13 cellular contexts compared by ENCODE assay signal in the genomic region with DNA sequence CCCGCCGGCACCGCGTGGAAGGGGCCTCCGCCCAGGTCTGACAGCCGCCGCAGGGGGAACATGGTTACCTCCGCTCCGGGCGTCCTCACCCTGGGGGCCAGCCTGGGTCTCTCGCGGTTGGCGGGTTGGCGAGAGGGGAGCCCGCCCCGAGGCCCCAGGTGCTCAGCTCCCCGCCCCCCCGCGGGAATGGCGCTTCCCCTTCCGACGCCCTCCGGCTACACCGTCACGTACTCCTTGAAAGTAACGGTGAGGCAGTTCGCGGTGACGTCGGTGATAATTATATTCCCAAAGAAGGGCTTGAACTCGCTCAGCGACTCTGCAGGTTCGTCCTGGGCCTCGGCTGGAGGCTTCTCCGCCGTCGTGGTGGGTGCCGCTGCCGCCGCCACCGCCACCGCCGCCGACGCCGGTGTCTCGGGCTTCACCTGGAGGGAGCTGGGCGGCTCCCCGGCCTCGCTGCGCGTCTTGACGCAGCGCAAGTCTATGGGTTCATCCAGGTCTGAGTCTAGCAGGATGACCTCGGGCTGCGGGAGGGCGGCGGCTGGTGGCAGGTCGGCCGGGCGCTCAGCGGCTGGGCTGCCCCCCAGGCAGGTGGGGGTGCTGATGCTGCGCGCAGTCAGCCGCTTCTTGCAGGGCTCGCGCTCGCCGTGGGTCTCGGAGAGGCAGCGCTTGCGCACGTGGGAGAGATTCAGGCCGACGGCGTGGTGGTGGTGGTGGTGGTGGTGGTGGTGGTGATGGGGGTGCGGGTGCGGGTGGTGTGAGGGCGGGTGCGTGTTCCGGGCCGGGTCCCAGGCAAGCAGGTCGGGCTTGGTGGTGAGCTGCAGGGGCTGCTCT. TPM values are rescaled to one million over a fixed set of nuclear protein-coding genes. Genes with fewer than 3 reads are reported as not detected.
DNase-seq lines count a peak whose midpoint lies in the region; ATAC-seq and TF ChIP-seq lines count a peak whose summit lies in the region.
"Had no signal": no experiment of that assay in that cellular context is flagged by ENCODE, and none has a peak within 500 bp of the region (broad histone marks: within the 10 kb centered on the region; RNA-seq: fewer than 3 reads in every experiment).

No MANE protein-coding gene starts in this region.

- no peak overlapping the region for H3K23ac ChIP-seq in H9 (ENCODE audit: insufficient read length, low read depth, low read length)

- H3K23me2 ChIP-seq in H9 (ENCODE audit: insufficient read length, low read depth, low read length, poor library complexity, severe bottlenecking) = peaks cover 37% of the 10 kb centered on the region

- TF ChIP-seq CTCF in A673 (conservative IDR thresholded peaks at IDR 0.05; ENCODE audit: low read depth, low read length) (no peak), H9 (conservative IDR thresholded peaks at IDR 0.05) (no peak), lower lobe of right lung (IDR thresholded peaks at IDR 0.05) (no peak)

- H2BK120ac ChIP-seq in H9 (ENCODE audit: low read depth, low read length, poor library complexity, severe bottlenecking) = no peak overlapping the region

- H2BK5ac ChIP-seq in H9 (ENCODE audit: insufficient read length, low read length) = no peak overlapping the region

- H3K4me1 ChIP-seq in A673 (ENCODE audit: insufficient read depth, low read length, poor library complexity, severe bottlenecking) (peaks cover 81% of the 10 kb centered on the region), H9 (ENCODE audit: insufficient read depth, low read length) (peaks cover 2% of the 10 kb centered on the region; the same call in 1 of the 2 replicates), lower lobe of right lung (peaks cover 70% of the 10 kb centered on the region)

- H3K4me3 ChIP-seq in A673 (ENCODE audit: low read depth, low read length, poor library complexity, severe bottlenecking) = no peak overlapping the region
- H3K4me3 ChIP-seq in lower lobe of right lung = no peak overlapping the region
- H3K4me3 ChIP-seq: transverse colon had no signal

- H3K4me3 Mint-ChIP-seq in H9 = peak overlapping the region in 1 of 2 experiments; percentile 73; a peak in 2 of 5 replicates
- peak overlapping the region; percentile 53 for H3K4me3 Mint-ChIP-seq in central memory CD8-positive, alpha-beta T cell
- no peak overlapping the region for H3K4me3 Mint-ChIP-seq in activated T-cell treated with anti-CD3 and anti-CD28 coated beads, Interleukin-2, amount 50 U/mL, for 24 hours

- no peak overlapping the region for H2AK5ac ChIP-seq in H9 (ENCODE audit: insufficient read length, low read length)

- no peaks in the 10 kb centered on the region; a peak in 2 of 5 replicates for H3K9me3 Mint-ChIP-seq in H9
- H3K9me3 Mint-ChIP-seq in central memory CD8-positive, alpha-beta T cell = no peaks in the 10 kb centered on the region
- no peaks in the 10 kb centered on the region for H3K9me3 Mint-ChIP-seq in activated T-cell treated with anti-CD3 and anti-CD28 coated beads, Interleukin-2, amount 50 U/mL, for 24 hours
- H3K9me3 Mint-ChIP-seq: mesothelial cell of epicardium had no signal

- no peak overlapping the region for H3K27ac Mint-ChIP-seq in H9
- H3K27ac Mint-ChIP-seq in central memory CD8-positive, alpha-beta T cell (ENCODE audit: low read depth) = peak overlapping the region; percentile 82
- H3K27ac Mint-ChIP-seq in activated T-cell treated with anti-CD3 and anti-CD28 coated beads, Interleukin-2, amount 50 U/mL, for 24 hours = no peak overlapping the region

- no peak overlapping the region for H4K91ac ChIP-seq in H9 (ENCODE audit: insufficient read length, low read depth, low read length)

- H2BK20ac ChIP-seq in H9 (ENCODE audit: low read depth, low read length, poor library complexity, severe bottlenecking) = no peak overlapping the region

- no peak overlapping the region for H4K8ac ChIP-seq in H9 (replicated peaks; ENCODE audit: insufficient read length, low read depth, low read length)

- H3K79me2 ChIP-seq in H9 (ENCODE audit: insufficient read depth, low read length) = no peaks in the 10 kb centered on the region

- no peak overlapping the region for H3K4ac ChIP-seq in H9 (ENCODE audit: low read depth, low read length)

- H2AFZ ChIP-seq in H9 (ENCODE audit: low read length) = no peak overlapping the region

- H3K79me1 ChIP-seq in H9 (ENCODE audit: insufficient read depth, low read depth, low read length, poor library complexity, severe bottlenecking) = no peaks in the 10 kb centered on the region

- no peak for ATAC-seq in central memory CD8-positive, alpha-beta T cell (replicated peaks; ENCODE audit: extremely low read depth, poor library complexity, severe bottlenecking)
- ATAC-seq in lower lobe of right lung = no peak
- no peak for ATAC-seq in GM21423 (IDR thresholded peaks at IDR 0.05; ENCODE audit: unreplicated experiment)
- ATAC-seq in GM18520 (IDR thresholded peaks at IDR 0.05; ENCODE audit: unreplicated experiment) = no peak

- no CpG with 5 or more reads among the region's 83 CpGs for WGBS in H9 (ENCODE audit: extremely low coverage, insufficient read length, low lambda C conversion rate)

- peak overlapping the region; percentile 41 for H3K4me2 ChIP-seq in H9 (ENCODE audit: insufficient read depth, insufficient read length, low read length)

- H2BK15ac ChIP-seq in H9 (ENCODE audit: low read depth, low read length) = no peak overlapping the region

- no peak overlapping the region for H3T11ph ChIP-seq in H9 (ENCODE audit: low read length)

- no peak overlapping the region for H4K5ac ChIP-seq in H9 (ENCODE audit: insufficient read length, low read depth, low read length)

- H4K20me1 ChIP-seq in H9 (ENCODE audit: control insufficient read depth, insufficient read depth, insufficient read length) = no peaks in the 10 kb centered on the region

- H3K14ac ChIP-seq in H9 (ENCODE audit: insufficient read depth, low read length) = no peak overlapping the region; the same call in 1 of the 2 replicates

- DNase-seq in A673 (ENCODE audit: low spot score) = no peak
- peak; percentile 73 for DNase-seq in H9
- no peak for DNase-seq in central memory CD8-positive, alpha-beta T cell (ENCODE audit: low spot score in 2 of 2)
- peak; percentile 47 for DNase-seq in lower lobe of right lung
- no peak for DNase-seq in activated naive CD4-positive, alpha-beta T cell treated with anti-CD3 and anti-CD28 coated beads, Interleukin-2, amount 50 U/mL, for 16 hours
- DNase-seq in activated T-cell treated with anti-CD3 and anti-CD28 coated beads, Interleukin-2, amount 50 U/mL, for 24 hours = no peak
- DNase-seq: anterior cingulate cortex; effector CD4-positive, alpha-beta T cell; NCI-H1417 treated with DMSO at 0.1 percent for 48 hours; transverse colon had no signal

- CTCF ChIA-PET in A673 (lab: Charles Lee) = interaction anchor here (1.4 kb wide), 1 partner anchor 23 kb away, joined by 5 read pairs; no protein-coding TSS in a partner anchor

- no peaks in the 10 kb centered on the region for H3K36me3 Mint-ChIP-seq in H9 (ENCODE audit: insufficient read depth in 1 of 3, low read depth in 3 of 3)
- peaks cover 47% of the 10 kb centered on the region for H3K36me3 Mint-ChIP-seq in central memory CD8-positive, alpha-beta T cell (ENCODE audit: insufficient read depth)
- peaks cover 22% of the 10 kb centered on the region for H3K36me3 Mint-ChIP-seq in activated T-cell treated with anti-CD3 and anti-CD28 coated beads, Interleukin-2, amount 50 U/mL, for 24 hours (ENCODE audit: low read depth)

- no peak overlapping the region for H2BK12ac ChIP-seq in H9 (ENCODE audit: insufficient read length, low read depth, low read length)

- H3K27ac ChIP-seq in A673 (ENCODE audit: low read depth, low read length, poor library complexity, severe bottlenecking) (peak overlapping the region; percentile 12), H9 (ENCODE audit: insufficient read length, low read depth, low read length) (no peak overlapping the region), lower lobe of right lung (no peak overlapping the region)
- H3K27ac ChIP-seq: transverse colon had no signal

- no peaks in the 10 kb centered on the region for H3K27me3 ChIP-seq in A673 (replicated peaks; ENCODE audit: insufficient read depth, low read depth, low read length, poor library complexity)
- peaks cover 66% of the 10 kb centered on the region for H3K27me3 ChIP-seq in H9 (ENCODE audit: insufficient read depth, low read length)
- H3K27me3 ChIP-seq in lower lobe of right lung (ENCODE audit: low read depth) = no peaks in the 10 kb centered on the region
- H3K27me3 ChIP-seq: transverse colon had no signal

- H3K9me3 ChIP-seq in A673 (ENCODE audit: low read depth, low read length, poor library complexity, severe bottlenecking) (no peaks in the 10 kb centered on the region), H9 (ENCODE audit: control insufficient read depth, low read depth, low read length) (no peaks in the 10 kb centered on the region), lower lobe of right lung (no peaks in the 10 kb centered on the region)
- H3K9me3 ChIP-seq: transverse colon had no signal

- peaks cover 94% of the 10 kb centered on the region for H3K27me3 Mint-ChIP-seq in H9 (ENCODE audit: low read depth)
- no peaks in the 10 kb centered on the region for H3K27me3 Mint-ChIP-seq in central memory CD8-positive, alpha-beta T cell
- no peaks in the 10 kb centered on the region for H3K27me3 Mint-ChIP-seq in activated T-cell treated with anti-CD3 and anti-CD28 coated beads, Interleukin-2, amount 50 U/mL, for 24 hours

- intact Hi-C loops in A673 (cut with micrococcal nuclease; ENCODE audit: unreplicated experiment) (loop anchor here (10.0 kb wide), 1 partner anchor 89 kb away; no protein-coding TSS in a partner anchor), lower lobe of right lung (cut with DNase I) (no loop called here)

- H3K4me1 Mint-ChIP-seq in H9 = peaks cover 32 to 57% of the 10 kb centered on the region in 2 experiments
- peaks cover 34% of the 10 kb centered on the region for H3K4me1 Mint-ChIP-seq in central memory CD8-positive, alpha-beta T cell
- H3K4me1 Mint-ChIP-seq in activated T-cell treated with anti-CD3 and anti-CD28 coated beads, Interleukin-2, amount 50 U/mL, for 24 hours (ENCODE audit: low read depth) = peaks cover 28% of the 10 kb centered on the region

- H3K36me3 ChIP-seq in A673 (ENCODE audit: insufficient read depth, low read length, poor library complexity, severe bottlenecking) = peaks cover 23% of the 10 kb centered on the region
- H3K36me3 ChIP-seq in lower lobe of right lung = peaks cover 22% of the 10 kb centered on the region

- H3K56ac ChIP-seq in H9 (ENCODE audit: insufficient read length, low read depth, low read length) = no peak overlapping the region

- no TSS peak for BruUV-seq in A673 (replicated peaks; lab: Mats Ljungman, UMichigan)

- POLR2A ChIA-PET in A673 (lab: Charles Lee; ENCODE audit: low non-redundant PET) = interaction anchor here (0.8 kb wide), 1 partner anchor 9 kb away, joined by 4 read pairs; no protein-coding TSS in a partner anchor

- peak overlapping the region; percentile 30 for H3K18ac ChIP-seq in H9 (ENCODE audit: insufficient read length, low read depth, low read length)

- no peak overlapping the region for H3K9ac ChIP-seq in H9 (ENCODE audit: extremely low read depth, insufficient read length, low read length)

RNA-seq across cellular contexts. Expression of a gene that starts 5.3 kb away (rescaled TPM):
- total RNA-seq in A673 (2021) (42.6 and 45.5 TPM in 2 replicates), H9 (2021) (5.1 and 6.2 TPM in 2 replicates), lower lobe of right lung (20.6 TPM)

RNA-seq across cellular contexts. Expression of a gene that starts 37.1 kb away (rescaled TPM):
- 24.5 and 27.0 TPM in 2 replicates for total RNA-seq in A673 (2021)
- total RNA-seq in H9 (2021) = 1.2 and 2.9 TPM in 2 replicates
- total RNA-seq in lower lobe of right lung = 5.8 TPM

RNA-seq across cellular contexts. Expression of a gene that starts 56.0 kb away (rescaled TPM):
- total RNA-seq in A673 (2021) (59.5 and 66.4 TPM in 2 replicates), H9 (2021) (77.4 and 79.4 TPM in 2 replicates), lower lobe of right lung (3.9 TPM)

Comparison
In these comparisons a context has a peak if more than half of its experiments do, and no peak if none do; other contexts are left out.
1. DNase-seq: peak in H9 (single experiment) and lower lobe of right lung (single experiment); none in A673 (single experiment), central memory CD8-positive, alpha-beta T cell (0 of 2), activated naive CD4-positive, alpha-beta T cell treated with anti-CD3 and anti-CD28 coated beads, Interleukin-2, amount 50 U/mL, for 16 hours (single experiment) and activated T-cell treated with anti-CD3 and anti-CD28 coated beads, Interleukin-2, amount 50 U/mL, for 24 hours (single experiment).
2. RNA of a gene that starts 56.0 kb away (total RNA-seq): 77.4 to 79.4 TPM in H9 and 59.5 to 66.4 TPM in A673; 3.9 TPM in lower lobe of right lung (single experiment); every median in the first group is over 10 times any median in the second.